In genomic region chr4:2092653-2093000, GRCh38 we compare ENCODE assay signal across 1 cellular context.
TF ChIP-seq lines count a peak whose summit lies in the region.

No MANE protein-coding gene starts in this region.

TF ChIP-seq in H1, 55 proteins besides CTCF, POLR2A, EP300 and RAD21:
- TF ChIP-seq SP1 (IDR thresholded peaks at IDR 0.05; ENCODE audit: low read depth, low read length) (no peak), MAFK (IDR thresholded peaks at IDR 0.05; ENCODE audit: low read depth, low read length) (no peak), RBBP5 (IDR thresholded peaks at IDR 0.05; ENCODE audit: borderline replicate concordance, low read depth, low read length) (no peak), KDM4A (IDR thresholded peaks at IDR 0.05; ENCODE audit: low read depth, low read length, severe bottlenecking) (no peak), BCL11A (IDR thresholded peaks at IDR 0.05; ENCODE audit: low read depth in 2 of 2, low read length in 2 of 2) (no peak), CREB1 (IDR thresholded peaks at IDR 0.05) (no peak), HDAC6 (IDR thresholded peaks at IDR 0.05; ENCODE audit: low read depth, low read length) (no peak), TEAD4 (IDR thresholded peaks at IDR 0.05; ENCODE audit: low read depth, low read length) (no peak), E2F6 (IDR thresholded peaks at IDR 0.05) (no peak), SRF (IDR thresholded peaks at IDR 0.05; ENCODE audit: low read depth, low read length) (no peak), TBP (IDR thresholded peaks at IDR 0.05; ENCODE audit: low read depth, low read length) (no peak)
TF ChIP-seq in H1: peak in this region for 0.
